Comparison of ENCODE assay signal across 10 cellular contexts in genomic region chr22:38737302-38738060, GRCh38. TPM values are rescaled to one million over a fixed set of nuclear protein-coding genes. Genes with fewer than 3 reads are reported as not detected.
DNase-seq lines count a peak whose midpoint lies in the region; ATAC-seq and TF ChIP-seq lines count a peak whose summit lies in the region.
"Had no signal": no experiment of that assay in that cellular context is flagged by ENCODE, and none has a peak within 500 bp of the region (broad histone marks: within the 10 kb centered on the region; RNA-seq: fewer than 3 reads in every experiment).

No MANE protein-coding gene starts in this region.

- no peak overlapping the region for H3K27ac ChIP-seq in endodermal cell (ENCODE audit: low read depth, low read length)
- peak overlapping the region in 3 of 4 donors; percentile 2 to 85 (median 5) for H3K27ac ChIP-seq in gastrocnemius medialis

- peaks cover 66% of the 10 kb centered on the region for H3K36me3 Mint-ChIP-seq in activated CD8-positive, alpha-beta memory T cell treated with anti-CD3 and anti-CD28 coated beads, Interleukin-2, amount 10 ng/mL, durations not matched to agents 7 days and 5 days
- H3K36me3 Mint-ChIP-seq in T-cell (peaks cover 52% of the 10 kb centered on the region), endodermal cell (ENCODE audit: low read depth) (peaks cover 49% of the 10 kb centered on the region)

- H3K27me3 ChIP-seq in endodermal cell (ENCODE audit: control insufficient read depth, insufficient read depth, low read length, poor library complexity, severe bottlenecking) (no peaks in the 10 kb centered on the region), gastrocnemius medialis (no peaks in the 10 kb centered on the region)

- no peaks in the 10 kb centered on the region for H3K9me3 ChIP-seq in endodermal cell (ENCODE audit: control insufficient read depth, low read length)
- H3K9me3 ChIP-seq in gastrocnemius medialis: no peaks in the 10 kb centered on the region

- TF ChIP-seq CTCF in endodermal cell (conservative IDR thresholded peaks at IDR 0.05): no peak
- no peak for TF ChIP-seq CTCF in gastrocnemius medialis (IDR thresholded peaks at IDR 0.05 in 4 of 5, conservative IDR thresholded peaks at IDR 0.05 in 1 of 5)

- CTCF ChIA-PET in activated CD8-positive, alpha-beta memory T cell treated with anti-CD3 and anti-CD28 coated beads, Interleukin-2, amount 10 ng/mL, durations not matched to agents 7 days and 5 days (lab: Charles Lee): interaction anchor here (1.2 to 2.4 kb wide), 3 partner anchors 10 to 14 kb away, joined by 4 to 10 read pairs (median 9); no protein-coding TSS in a partner anchor
- CTCF ChIA-PET in T-cell (lab: Charles Lee): no interaction called here

- H3K4me3 ChIP-seq in endodermal cell (ENCODE audit: low read length) (no peak overlapping the region), gastrocnemius medialis (no peak overlapping the region)

- TF ChIP-seq POLR2A in gastrocnemius medialis (IDR thresholded peaks at IDR 0.05): no peak

- POLR2A ChIA-PET in T-cell (lab: Charles Lee): no interaction called here

- 91 to 94% methylated on average over 17 to 21 of the region's 21 CpGs for WGBS in endodermal cell (ENCODE audit: insufficient coverage in 1 of 2, insufficient read length in 1 of 2), 2 experiments

- DNase-seq in activated CD8-positive, alpha-beta memory T cell treated with anti-CD3 and anti-CD28 coated beads, Interleukin-2, amount 10 ng/mL, durations not matched to agents 7 days and 5 days: no peak
- DNase-seq in activated CD8-positive, alpha-beta memory T cell treated with anti-CD3 and anti-CD28 coated beads for 24 hours: no peak
- DNase-seq in T-cell: no peak
- no peak for DNase-seq in endodermal cell
- no peak for DNase-seq in gastrocnemius medialis
- no peak for DNase-seq in globus pallidus (ENCODE audit: low spot score)
- no peak for DNase-seq in amygdala (lab: John Stamatoyannopoulos, UW)
- DNase-seq: activated CD4-positive, CD25-positive, alpha-beta regulatory T cell; SIG-M5 had no signal

- H3K9me3 Mint-ChIP-seq in activated CD8-positive, alpha-beta memory T cell treated with anti-CD3 and anti-CD28 coated beads, Interleukin-2, amount 10 ng/mL, durations not matched to agents 7 days and 5 days (ENCODE audit: low read depth): no peaks in the 10 kb centered on the region
- H3K9me3 Mint-ChIP-seq in T-cell (no peaks in the 10 kb centered on the region), endodermal cell (no peaks in the 10 kb centered on the region)

- ATAC-seq in activated CD8-positive, alpha-beta memory T cell treated with anti-CD3 and anti-CD28 coated beads, Interleukin-2, amount 10 ng/mL, durations not matched to agents 7 days and 5 days: no peak
- ATAC-seq in T-cell (replicated peaks in 1 of 4) (no peak), gastrocnemius medialis (no peak), HG03460 (IDR thresholded peaks at IDR 0.05; ENCODE audit: unreplicated experiment) (no peak)

- H3K36me3 ChIP-seq in endodermal cell (ENCODE audit: control insufficient read depth, insufficient read depth, low read length) (peaks cover 88% of the 10 kb centered on the region), gastrocnemius medialis (peaks cover 9 to 77% of the 10 kb centered on the region in 2 donors)

- no peak overlapping the region for H3K4me3 Mint-ChIP-seq in activated CD8-positive, alpha-beta memory T cell treated with anti-CD3 and anti-CD28 coated beads, Interleukin-2, amount 10 ng/mL, durations not matched to agents 7 days and 5 days
- H3K4me3 Mint-ChIP-seq in T-cell: peak overlapping the region in 2 of 3 donors; percentile 2 to 40
- no peak overlapping the region for H3K4me3 Mint-ChIP-seq in endodermal cell

- intact Hi-C loops in gastrocnemius medialis (cut with DNase I; ENCODE audit: low total_unique reads): loop anchor here (10.0 kb wide), 1 partner anchor 233 kb away; the partner anchor contains the start of gene DDX17

- H3K4me1 ChIP-seq in endodermal cell (ENCODE audit: control insufficient read depth, insufficient read depth, low read length): no peaks in the 10 kb centered on the region
- H3K4me1 ChIP-seq in gastrocnemius medialis: peaks cover 40 to 47% of the 10 kb centered on the region in 2 donors

- in situ Hi-C loops in gastrocnemius medialis (cut with MboI; ENCODE audit: low sequenced_read_pairs in 4 of 4): no loop called here

- H3K4me1 Mint-ChIP-seq in activated CD8-positive, alpha-beta memory T cell treated with anti-CD3 and anti-CD28 coated beads, Interleukin-2, amount 10 ng/mL, durations not matched to agents 7 days and 5 days: peaks cover 33% of the 10 kb centered on the region
- H3K4me1 Mint-ChIP-seq in T-cell (peaks cover 58 to 78% (median 71%) of the 10 kb centered on the region in 3 donors), endodermal cell (no peaks in the 10 kb centered on the region)

- peak overlapping the region; percentile 72 for H3K27ac Mint-ChIP-seq in activated CD8-positive, alpha-beta memory T cell treated with anti-CD3 and anti-CD28 coated beads, Interleukin-2, amount 10 ng/mL, durations not matched to agents 7 days and 5 days
- peak overlapping the region; percentile 77 to 89 for H3K27ac Mint-ChIP-seq in T-cell
- H3K27ac Mint-ChIP-seq in endodermal cell: peak overlapping the region; percentile 55

- no peaks in the 10 kb centered on the region for H3K27me3 Mint-ChIP-seq in activated CD8-positive, alpha-beta memory T cell treated with anti-CD3 and anti-CD28 coated beads, Interleukin-2, amount 10 ng/mL, durations not matched to agents 7 days and 5 days
- H3K27me3 Mint-ChIP-seq in T-cell: peaks cover 0 to 1% of the 10 kb centered on the region in 2 donors
- no peaks in the 10 kb centered on the region for H3K27me3 Mint-ChIP-seq in endodermal cell (ENCODE audit: insufficient read depth)

- no peak overlapping the region for H3K9ac ChIP-seq in endodermal cell (ENCODE audit: extremely low read depth, low read length, poor library complexity, severe bottlenecking)

RNA-seq across cellular contexts. Expression of gene SUN2, which starts 18.3 kb away (rescaled TPM):
- 100 to 1,000 TPM; 320 to 412 TPM for total RNA-seq in activated CD8-positive, alpha-beta memory T cell treated with anti-CD3 and anti-CD28 coated beads, Interleukin-2, amount 10 ng/mL, durations not matched to agents 7 days and 5 days
- 1,000 to 10,000 TPM in 2 of 5 donors, 100 to 1,000 TPM in 3; 526 to 1,075 (median 979) TPM for total RNA-seq in T-cell
- total RNA-seq in endodermal cell: 10 to 100 TPM; 23.0 to 32.4 TPM
- polyA plus RNA-seq in endodermal cell (2013, experiment 1 of 2): 66.3 TPM
- polyA plus RNA-seq in endodermal cell (2013, experiment 2 of 2): 71.5 TPM
- 100 to 1,000 TPM; 177 to 423 (median 312) TPM for total RNA-seq in gastrocnemius medialis

RNA-seq across cellular contexts. Expression of gene GTPBP1, which starts 31.7 kb away (rescaled TPM):
- 100 to 1,000 TPM; 116 to 146 TPM for total RNA-seq in activated CD8-positive, alpha-beta memory T cell treated with anti-CD3 and anti-CD28 coated beads, Interleukin-2, amount 10 ng/mL, durations not matched to agents 7 days and 5 days
- total RNA-seq in T-cell: 100 to 1,000 TPM in 2 of 5 donors, 10 to 100 TPM in 3; 79.1 to 229 (median 83.3) TPM
- 10 to 100 TPM; 79.0 to 86.1 TPM for total RNA-seq in endodermal cell
- polyA plus RNA-seq in endodermal cell (2013, experiment 1 of 2): 50.9 TPM
- polyA plus RNA-seq in endodermal cell (2013, experiment 2 of 2): 49.5 TPM
- total RNA-seq in gastrocnemius medialis: 100 to 1,000 TPM in 1 of 4 donors, 10 to 100 TPM in 3; 27.7 to 124 (median 36.0) TPM

RNA-seq across cellular contexts. Expression of gene JOSD1, which starts 36.7 kb away (rescaled TPM):
- 10 to 100 TPM; 74.0 to 77.0 TPM for total RNA-seq in activated CD8-positive, alpha-beta memory T cell treated with anti-CD3 and anti-CD28 coated beads, Interleukin-2, amount 10 ng/mL, durations not matched to agents 7 days and 5 days
- total RNA-seq in T-cell: 100 to 1,000 TPM in 2 of 5 donors, 10 to 100 TPM in 3; 78.4 to 164 (median 83.5) TPM
- 10 to 100 TPM; 21.2 to 26.7 TPM for total RNA-seq in endodermal cell
- polyA plus RNA-seq in endodermal cell (2013, experiment 1 of 2): 35.3 TPM
- 33.0 TPM for polyA plus RNA-seq in endodermal cell (2013, experiment 2 of 2)
- 10 to 100 TPM; 25.1 to 50.5 (median 42.4) TPM for total RNA-seq in gastrocnemius medialis

RNA-seq across cellular contexts. Expression of gene TOMM22, which starts 55.7 kb away (rescaled TPM):
- 10 to 100 TPM; 61.1 to 94.9 TPM for total RNA-seq in activated CD8-positive, alpha-beta memory T cell treated with anti-CD3 and anti-CD28 coated beads, Interleukin-2, amount 10 ng/mL, durations not matched to agents 7 days and 5 days
- total RNA-seq in T-cell (10 to 100 TPM; 52.4 to 58.1 (median 53.3) TPM), endodermal cell (100 to 1,000 TPM; 114 to 119 TPM), gastrocnemius medialis (10 to 100 TPM; 37.1 to 47.1 (median 46.3) TPM)
- 88.4 TPM for polyA plus RNA-seq in endodermal cell (2013, experiment 1 of 2)
- polyA plus RNA-seq in endodermal cell (2013, experiment 2 of 2): 72.7 TPM

RNA-seq across cellular contexts. Expression of gene DNAL4, which starts 56.5 kb away (rescaled TPM):
- 1 to 10 TPM; 8.2 to 8.9 TPM for total RNA-seq in activated CD8-positive, alpha-beta memory T cell treated with anti-CD3 and anti-CD28 coated beads, Interleukin-2, amount 10 ng/mL, durations not matched to agents 7 days and 5 days
- total RNA-seq in T-cell: 10 to 100 TPM in 2 of 5 donors, 1 to 10 TPM in 3; 5.4 to 13.0 (median 8.8) TPM
- 10 to 100 TPM; 24.8 to 29.8 TPM for total RNA-seq in endodermal cell
- polyA plus RNA-seq in endodermal cell (2013, experiment 1 of 2): 28.5 TPM
- 25.9 TPM for polyA plus RNA-seq in endodermal cell (2013, experiment 2 of 2)
- total RNA-seq in gastrocnemius medialis: 1 to 10 TPM; 5.7 to 7.2 (median 6.7) TPM

Comparison
In these comparisons a context has a peak if more than half of its experiments do, and no peak if none do; other contexts are left out.
1. H3K4me3 Mint-ChIP-seq: peak in T-cell (2 of 3); none in activated CD8-positive, alpha-beta memory T cell treated with anti-CD3 and anti-CD28 coated beads, Interleukin-2, amount 10 ng/mL, durations not matched to agents 7 days and 5 days (single experiment) and endodermal cell (single experiment).
2. RNA of gene SUN2, which starts 18.3 kb away (total RNA-seq): 526 to 1,075 TPM in T-cell, 320 to 412 TPM in activated CD8-positive, alpha-beta memory T cell treated with anti-CD3 and anti-CD28 coated beads, Interleukin-2, amount 10 ng/mL, durations not matched to agents 7 days and 5 days and 177 to 423 TPM in gastrocnemius medialis; 23.0 to 32.4 TPM in endodermal cell; every median in the first group is over 4 times any median in the second.
3. Peak in every context shown above with its lines, with median percentiles within 50 percentile points of each other: H3K27ac Mint-ChIP-seq.